In the genomic region with DNA sequence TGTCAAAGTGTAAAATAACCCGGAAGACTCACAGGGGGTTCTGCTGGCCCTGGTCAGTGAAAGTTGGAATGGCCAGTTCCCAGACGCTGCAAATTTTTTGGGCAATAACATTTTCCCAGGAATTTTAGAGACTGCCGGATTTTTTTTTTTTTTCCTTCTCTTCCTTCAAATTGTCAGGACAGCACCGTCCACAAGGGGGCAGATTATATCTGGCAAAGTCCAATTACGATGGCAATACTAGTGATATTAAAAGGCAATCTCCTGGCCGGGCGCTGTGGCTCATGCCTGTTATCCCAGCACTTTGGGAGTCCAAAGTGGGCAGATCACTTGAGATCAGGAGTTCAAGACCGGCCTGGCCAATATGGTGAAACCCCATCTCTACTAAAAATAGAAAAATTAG, we compare ENCODE assay signal across 10 cellular contexts. TPM values are rescaled to one million over a fixed set of nuclear protein-coding genes. Genes with fewer than 3 reads are reported as not detected.
DNase-seq lines count a peak whose midpoint lies in the region; ATAC-seq and TF ChIP-seq lines count a peak whose summit lies in the region.
"Had no signal": no experiment of that assay in that cellular context is flagged by ENCODE, and none has a peak within 500 bp of the region (broad histone marks: within the 10 kb centered on the region; RNA-seq: fewer than 3 reads in every experiment).

No MANE protein-coding gene starts in this region.

- 17% methylated on average over 8 of the region's 8 CpGs for WGBS in right lobe of liver (ENCODE audit: insufficient coverage, low coverage, low lambda C conversion rate, missing lambda C conversion rate)
- WGBS in tibial nerve, 2 donors: 16 to 39% methylated on average over 8 of the region's 8 CpGs

- TF ChIP-seq RAD21 in HCT116 (IDR thresholded peaks at IDR 0.05; ENCODE audit: low read depth): peak; percentile 73

- intact Hi-C loops in Caco-2 (cut with micrococcal nuclease; ENCODE audit: unreplicated experiment) (loop anchor here (1.0 kb wide), 1 partner anchor 24 kb away; no protein-coding TSS in a partner anchor), HCT116 (cut with micrococcal nuclease) (loop anchor here (1.0 kb wide), 1 partner anchor 24 kb away; no protein-coding TSS in a partner anchor), right lobe of liver (cut with DNase I) (no loop called here)

- H3K36me3 ChIP-seq in Caco-2 (ENCODE audit: control insufficient read depth, insufficient read depth, low read length): no peaks in the 10 kb centered on the region
- no peaks in the 10 kb centered on the region for H3K36me3 ChIP-seq in HCT116 (ENCODE audit: control insufficient read depth in 1 of 2, insufficient read depth in 2 of 2, low read length in 2 of 2)
- H3K36me3 ChIP-seq in Peyer's patch: no peaks in the 10 kb centered on the region
- H3K36me3 ChIP-seq in right lobe of liver: no peaks in the 10 kb centered on the region
- H3K36me3 ChIP-seq in tibial nerve: no peaks in the 10 kb centered on the region

- H2AFZ ChIP-seq in HCT116 (ENCODE audit: low read depth, low read length, poor library complexity, severe bottlenecking): no peak overlapping the region

- RAD21 ChIA-PET in HCT116 (lab: Charles Lee; ENCODE audit: low non-redundant PET in 1 of 2, low total read pairs in 2 of 2, uncharacterized antibody in 2 of 2, unreplicated experiment in 2 of 2): interaction anchor here (0.9 to 1.2 kb wide), 2 partner anchors 24 kb away, joined by 4 to 7 read pairs; no protein-coding TSS in a partner anchor

- H3K9me3 ChIP-seq in Caco-2 (no peaks in the 10 kb centered on the region), HCT116 (ENCODE audit: control insufficient read depth in 1 of 2, insufficient read depth in 1 of 2, low read depth in 1 of 2, low read length in 2 of 2) (no peaks in the 10 kb centered on the region), Peyer's patch (no peaks in the 10 kb centered on the region), right lobe of liver (no peaks in the 10 kb centered on the region), tibial nerve (no peaks in the 10 kb centered on the region)

- CTCF ChIA-PET in Caco-2 (lab: Charles Lee): interaction anchor here (1.8 kb wide), 1 partner anchor 24 kb away, joined by 12 read pairs; no protein-coding TSS in a partner anchor
- CTCF ChIA-PET in HCT116 (lab: Charles Lee): interaction anchor here (3.5 kb wide), 1 partner anchor 23 kb away, joined by 21 read pairs; no protein-coding TSS in a partner anchor

- no peak overlapping the region for H3K9ac ChIP-seq in HCT116 (ENCODE audit: low read length)

- TF ChIP-seq EP300 in tibial nerve (IDR thresholded peaks at IDR 0.05): no peak

- H3K27ac ChIP-seq in HCT116 (ENCODE audit: low read depth, low read length) (no peak overlapping the region), Peyer's patch (no peak overlapping the region), right lobe of liver (no peak overlapping the region), tibial nerve (no peak overlapping the region)
- H3K27ac ChIP-seq: SK-N-MC had no signal

- H3K27me3 Mint-ChIP-seq in Caco-2 (ENCODE audit: insufficient read depth, unreplicated experiment): no peaks in the 10 kb centered on the region

- peak; percentile 53 for DNase-seq in Caco-2
- DNase-seq in HCT116 (ENCODE audit: low read depth, low spot score): no peak
- DNase-seq in Peyer's patch: peak in 2 of 3 donors; percentile 60 to 83
- peak; percentile 68 to 69 for DNase-seq in cardiac fibroblast (ENCODE audit: low read depth in 2 of 2)
- peak in 2 of 3 donors; percentile 51 to 62 for DNase-seq in right lobe of liver
- DNase-seq in tibial nerve (ENCODE audit: low spot score in 2 of 2): peak; percentile 26 to 72
- DNase-seq in iPS-NIHi7 (ENCODE audit: extremely low spot score): no peak
- no peak for DNase-seq in DMS153 (lab: John Stamatoyannopoulos, UW)
- DNase-seq: left cardiac atrium had no signal

- H3K36me3 Mint-ChIP-seq in Caco-2 (ENCODE audit: insufficient read depth, unreplicated experiment): no peaks in the 10 kb centered on the region

- no peaks in the 10 kb centered on the region for H3K9me2 ChIP-seq in HCT116 (ENCODE audit: insufficient read depth)

- TF ChIP-seq POLR2A in HCT116 (IDR thresholded peaks at IDR 0.05; ENCODE audit: borderline replicate concordance, extremely low read depth, insufficient read depth, insufficient read length) (no peak), Peyer's patch (IDR thresholded peaks at IDR 0.05) (no peak), right lobe of liver (IDR thresholded peaks at IDR 0.05) (no peak), tibial nerve (IDR thresholded peaks at IDR 0.05) (no peak)

- H3K4me3 ChIP-seq in Caco-2 (ENCODE audit: low read depth, low read length) (no peak overlapping the region), HCT116 (replicated peaks in 1 of 2; ENCODE audit: low read depth in 1 of 2, low read length in 2 of 2) (no peak overlapping the region), Peyer's patch (no peak overlapping the region), cardiac fibroblast (replicated peaks in 1 of 2; ENCODE audit: low read depth in 2 of 2, low read length in 2 of 2) (no peak overlapping the region), right lobe of liver (no peak overlapping the region), tibial nerve (no peak overlapping the region)
- H3K4me3 ChIP-seq: SK-N-MC had no signal

- H3K27me3 ChIP-seq in Caco-2 (replicated peaks; ENCODE audit: control insufficient read depth, insufficient read depth, low read length): no peaks in the 10 kb centered on the region
- no peaks in the 10 kb centered on the region for H3K27me3 ChIP-seq in HCT116 (ENCODE audit: insufficient read depth, low read length)
- H3K27me3 ChIP-seq in Peyer's patch: no peaks in the 10 kb centered on the region
- H3K27me3 ChIP-seq in right lobe of liver: no peaks in the 10 kb centered on the region
- H3K27me3 ChIP-seq in tibial nerve: no peaks in the 10 kb centered on the region

- peak; percentile 40 to 55 for TF ChIP-seq CTCF in Caco-2 (IDR thresholded peaks at IDR 0.05; ENCODE audit: insufficient read depth in 1 of 2, low read depth in 1 of 2, low read length in 1 of 2, severe bottlenecking in 1 of 2, unreplicated experiment in 1 of 2)
- TF ChIP-seq CTCF in HCT116 (IDR thresholded peaks at IDR 0.05 in 2 of 3, conservative IDR thresholded peaks at IDR 0.05 in 1 of 3; ENCODE audit: borderline replicate concordance in 1 of 3, insufficient read depth in 1 of 3, low read depth in 2 of 3, low read length in 2 of 3): peak; percentile 46 to 73 (median 50); a peak in 5 of 6 replicates
- TF ChIP-seq CTCF in Peyer's patch (IDR thresholded peaks at IDR 0.05): peak; percentile 35 to 74 (median 59)
- peak; percentile 42 for TF ChIP-seq CTCF in cardiac fibroblast (IDR thresholded peaks at IDR 0.05; ENCODE audit: low read depth, low read length)
- peak; percentile 58 to 69 (median 63) for TF ChIP-seq CTCF in right lobe of liver (IDR thresholded peaks at IDR 0.05)
- TF ChIP-seq CTCF in tibial nerve (IDR thresholded peaks at IDR 0.05): peak; percentile 43 to 51 (median 49)

- H3K4me1 ChIP-seq in Caco-2 (no peaks in the 10 kb centered on the region), HCT116 (ENCODE audit: control insufficient read depth in 1 of 2, insufficient read depth in 2 of 2, low read length in 2 of 2) (no peaks in the 10 kb centered on the region), Peyer's patch (no peaks in the 10 kb centered on the region), right lobe of liver (no peaks in the 10 kb centered on the region), tibial nerve (no peaks in the 10 kb centered on the region)

- BruUV-seq in Caco-2 (replicated peaks; lab: Mats Ljungman, UMichigan) (no TSS peak), HCT116 (replicated peaks; lab: Mats Ljungman, UMichigan) (no TSS peak)

- H3K27ac Mint-ChIP-seq in Caco-2 (ENCODE audit: unreplicated experiment): no peak overlapping the region

- POLR2A ChIA-PET in Caco-2 (lab: Charles Lee) (no interaction called here), HCT116 (lab: Charles Lee) (interaction anchor here (0.9 kb wide), 1 partner anchor 24 kb away, joined by 3 read pairs; no protein-coding TSS in a partner anchor)

- H3K4me2 ChIP-seq in HCT116 (ENCODE audit: low read length): no peak overlapping the region

- no peaks in the 10 kb centered on the region for H3K9me3 Mint-ChIP-seq in Caco-2 (ENCODE audit: unreplicated experiment)

- ATAC-seq in HCT116 (peak; percentile 72), right lobe of liver (peak; percentile 83 to 88 (median 85))

- H3K4me3 Mint-ChIP-seq in Caco-2 (ENCODE audit: unreplicated experiment): no peak overlapping the region

- H3K4me1 Mint-ChIP-seq in Caco-2 (ENCODE audit: low read depth, unreplicated experiment): no peaks in the 10 kb centered on the region

- H4K20me1 ChIP-seq in HCT116 (ENCODE audit: insufficient read depth): no peaks in the 10 kb centered on the region

- no peaks in the 10 kb centered on the region for H3K79me2 ChIP-seq in HCT116 (ENCODE audit: insufficient read depth, low read length)

TF ChIP-seq in HCT116, 20 proteins besides CTCF, POLR2A, EP300 and RAD21:
- TF ChIP-seq EZH2phosphoT487 (IDR thresholded peaks at IDR 0.05; ENCODE audit: borderline replicate concordance) (no peak), SRF (IDR thresholded peaks at IDR 0.05; ENCODE audit: low read depth) (no peak), ZNF274 (IDR thresholded peaks at IDR 0.05; ENCODE audit: low read depth, low read length) (no peak)

RNA-seq across cellular contexts. Expression of gene SLC25A5, which starts 20.5 kb away (rescaled TPM):
- total RNA-seq in Caco-2 (2022) (416 and 445 TPM in 2 replicates), HCT116 (2021; ENCODE audit: unreplicated experiment) (641 TPM), Peyer's patch (1,000 to 10,000 TPM in 1 of 4 donors, 100 to 1,000 TPM in 3; 366 to 1,287 (median 800) TPM), right lobe of liver (100 to 1,000 TPM; 168 to 296 (median 223) TPM), tibial nerve (100 to 1,000 TPM in 2 of 4 donors, 10 to 100 TPM in 2; 79.3 to 176 (median 93.3) TPM)
- 705 and 749 TPM in 2 replicates for polyA plus RNA-seq in HCT116 (2012)

Comparison
In these comparisons a context has a peak if more than half of its experiments do, and no peak if none do; other contexts are left out.
1. DNase-seq: peak in Caco-2 (2 of 2), Peyer's patch (2 of 3), cardiac fibroblast (2 of 2), right lobe of liver (2 of 3) and tibial nerve (2 of 2); none in HCT116 (single experiment), iPS-NIHi7 (single experiment) and DMS153 (single experiment).
2. intact Hi-C loops: an anchor here in Caco-2 (1.0 kb wide) and HCT116 (1.0 kb wide); none called in right lobe of liver.
3. Peak in every context shown above with its lines, with median percentiles within 50 percentile points of each other: CTCF ChIP-seq.